In the genomic region with DNA sequence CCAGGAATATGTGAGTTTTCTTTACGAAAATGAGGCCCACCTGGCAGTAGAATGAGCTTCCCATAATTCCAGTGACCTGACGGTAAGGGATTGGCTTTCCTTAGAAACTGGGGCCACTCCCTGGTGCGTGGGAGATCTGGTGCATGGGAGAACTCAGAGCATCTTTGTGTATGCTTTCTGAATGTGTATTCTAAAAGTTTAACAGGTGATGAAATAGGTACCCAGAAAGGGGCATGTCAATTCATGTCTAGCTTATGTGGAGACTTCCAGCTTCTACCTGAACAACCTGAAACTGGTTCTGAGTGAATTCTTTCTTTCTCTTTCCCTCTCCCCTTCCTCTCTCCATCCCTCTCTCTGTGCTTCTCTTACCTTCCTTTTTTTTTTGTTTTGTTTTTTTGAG, we compare ENCODE assay signal across 21 cellular contexts. TPM values are rescaled to one million over a fixed set of nuclear protein-coding genes. Genes with fewer than 3 reads are reported as not detected.
DNase-seq lines count a peak whose midpoint lies in the region; ATAC-seq, FAIRE-seq and TF ChIP-seq lines count a peak whose summit lies in the region.
"Had no signal": no experiment of that assay in that cellular context is flagged by ENCODE, and none has a peak within 500 bp of the region (broad histone marks: within the 10 kb centered on the region; RNA-seq: fewer than 3 reads in every experiment).

No MANE protein-coding gene starts in this region.

- no peak overlapping the region for H3K18ac ChIP-seq in mesenchymal stem cell (ENCODE audit: low read depth in 1 of 2, low read length in 2 of 2)

- no peaks in the 10 kb centered on the region for H3K36me3 Mint-ChIP-seq in MCF 10A (ENCODE audit: insufficient read depth, unreplicated experiment)

- H2BK5ac ChIP-seq in mesenchymal stem cell (ENCODE audit: low read depth, low read length, poor library complexity, severe bottlenecking): no peak overlapping the region

- H3K23ac ChIP-seq in mesenchymal stem cell (ENCODE audit: low read length in 2 of 2): no peak overlapping the region

- 40% methylated on average over 3 of the region's 3 CpGs for WGBS in K562 (ENCODE audit: insufficient coverage, low coverage, missing lambda C conversion rate)
- 59% methylated on average over 3 of the region's 3 CpGs for WGBS in mesenchymal stem cell

- H3K4me3 ChIP-seq in breast epithelium (no peak overlapping the region), K562 (no peak overlapping the region), mesenchymal stem cell (ENCODE audit: insufficient read depth in 1 of 2, low read depth in 1 of 2, low read length in 2 of 2) (no peak overlapping the region)
- H3K4me3 ChIP-seq: BLaER1, GM12878 had no signal

- POLR2A ChIA-PET in MCF 10A (lab: Yijun Ruan, JAX): interaction anchor here (0.6 to 2.8 kb wide), 9 partner anchors 9 to 1343 kb away, joined by 3 to 19 read pairs (median 3); no protein-coding TSS in a partner anchor
- POLR2A ChIA-PET in K562 (lab: Yijun Ruan, JAX): interaction anchor here (0.9 to 2.1 kb wide), 2 partner anchors 13 to 17 kb away, joined by 3 to 5 read pairs; no protein-coding TSS in a partner anchor

- H4K20me1 ChIP-seq in K562 (replicated peaks; ENCODE audit: control insufficient read depth, insufficient read depth, low read length): no peaks in the 10 kb centered on the region
- H4K20me1 ChIP-seq: BLaER1 had no signal

- H3K9me3 ChIP-seq in breast epithelium (no peaks in the 10 kb centered on the region), K562 (replicated peaks; ENCODE audit: control insufficient read depth, insufficient read depth, low read depth, low read length) (no peaks in the 10 kb centered on the region), mesenchymal stem cell (ENCODE audit: control insufficient read depth, low read length) (no peaks in the 10 kb centered on the region)
- H3K9me3 ChIP-seq: BLaER1 had no signal

- intact Hi-C loops in MCF 10A (cut with micrococcal nuclease) (loop anchor here (1.0 kb wide), 1 partner anchor 48 kb away; no protein-coding TSS in a partner anchor), breast epithelium (cut with DNase I; ENCODE audit: low total_unique reads) (no loop called here), K562 (cut with micrococcal nuclease) (no loop called here)

- TF ChIP-seq POLR2A in breast epithelium (IDR thresholded peaks at IDR 0.05) (no peak), K562 (conservative IDR thresholded peaks at IDR 0.05) (no peak)

- no peak for TF ChIP-seq EP300 in K562 (IDR thresholded peaks at IDR 0.05; ENCODE audit: low read length)

- FAIRE-seq in K562 (lab: Jason Lieb, UNC): no peak
- FAIRE-seq: GM12878, GM18507, H54, HepG2, HTR-8/SVneo had no signal

- CTCF ChIA-PET in MCF 10A (lab: Yijun Ruan, JAX): interaction anchor here (0.7 to 0.9 kb wide), 2 partner anchors 16 to 44 kb away, joined by 3 to 6 read pairs; no protein-coding TSS in a partner anchor
- CTCF ChIA-PET in K562 (lab: Yijun Ruan, JAX; ENCODE audit: low intra/inter-chr PET ratio): no interaction called here

- H3K4me3 Mint-ChIP-seq in MCF 10A (ENCODE audit: unreplicated experiment): no peak overlapping the region
- H3K4me3 Mint-ChIP-seq: CD4-positive, CD25-positive, alpha-beta regulatory T cell had no signal

- H2AFZ ChIP-seq in K562 (ENCODE audit: low read depth, low read length): 0 out of 2 replicates have a peak overlapping the region, but pooled peaks have one; percentile 4
- no peak overlapping the region for H2AFZ ChIP-seq in mesenchymal stem cell (ENCODE audit: low read depth, low read length)

- no peaks in the 10 kb centered on the region for H3K79me2 ChIP-seq in K562 (ENCODE audit: control insufficient read depth, insufficient read depth, low read length)

- H3K27me3 Mint-ChIP-seq in MCF 10A (ENCODE audit: insufficient read depth, unreplicated experiment): peaks cover 47% of the 10 kb centered on the region

- no peak overlapping the region for H4K8ac ChIP-seq in mesenchymal stem cell (ENCODE audit: low read length)

- TF ChIP-seq RAD21 in K562 (CRISPR knock-in tag; conservative IDR thresholded peaks at IDR 0.05 in 1 of 2, IDR thresholded peaks at IDR 0.05 in 1 of 2): no peak

- H3K36me3 ChIP-seq in breast epithelium (no peaks in the 10 kb centered on the region), K562 (ENCODE audit: control insufficient read depth, insufficient read depth, low read length) (no peaks in the 10 kb centered on the region), mesenchymal stem cell (ENCODE audit: control insufficient read depth in 1 of 2, insufficient read depth in 2 of 2, low read depth in 1 of 2, low read length in 2 of 2) (no peaks in the 10 kb centered on the region)
- H3K36me3 ChIP-seq: BLaER1 had no signal

- H3K4me1 Mint-ChIP-seq in MCF 10A (ENCODE audit: insufficient read depth, unreplicated experiment): no peaks in the 10 kb centered on the region
- H3K4me1 Mint-ChIP-seq: CD4-positive, CD25-positive, alpha-beta regulatory T cell had no signal

- H3K4ac ChIP-seq in mesenchymal stem cell (ENCODE audit: low read depth in 1 of 2, low read length in 2 of 2): no peak overlapping the region

- DNase-seq in MCF 10A (ENCODE audit: unreplicated experiment) (peak; percentile 38), breast epithelium (ENCODE audit: low spot score in 2 of 2) (no peak), K562 (ENCODE audit: extremely low read depth in 1 of 4, low spot score in 3 of 4) (no peak), foreskin keratinocyte (peak; percentile 14 to 28), DMS153 treated with DMSO at 0.1 percent for 48 hours (lab: John Stamatoyannopoulos, UW; ENCODE audit: unreplicated experiment) (no peak), mesenchymal stem cell (no peak)
- DNase-seq in stimulated activated naive CD4-positive, alpha-beta T cell (lab: John Stamatoyannopoulos, UW): no peak
- DNase-seq: 8988T; AML-193; Calu3; CD4-positive, CD25-positive, alpha-beta regulatory T cell; DMS 273 treated with DMSO at 0.1 percent for 48 hours; DMS79; Karpas-422 had no signal

- H3K9ac ChIP-seq in K562 (ENCODE audit: insufficient read depth in 1 of 2, low read depth in 2 of 2, low read length in 2 of 2) (no peak overlapping the region), mesenchymal stem cell (ENCODE audit: low read length) (no peak overlapping the region)
- H3K9ac ChIP-seq: BLaER1 had no signal

- no peak overlapping the region for H3K27ac Mint-ChIP-seq in MCF 10A (ENCODE audit: low read depth, unreplicated experiment)
- H3K27ac Mint-ChIP-seq: CD4-positive, CD25-positive, alpha-beta regulatory T cell had no signal

- no peaks in the 10 kb centered on the region for H3K9me1 ChIP-seq in K562 (ENCODE audit: control insufficient read depth, insufficient read depth, low read length)

- H3K27me3 ChIP-seq in breast epithelium: peaks cover 0 to 3% of the 10 kb centered on the region in 2 donors
- H3K27me3 ChIP-seq in K562 (ENCODE audit: control insufficient read depth in 2 of 2, insufficient read depth in 2 of 2, low read length in 2 of 2): no peaks in the 10 kb centered on the region
- H3K27me3 ChIP-seq in foreskin keratinocyte: peaks cover 31% of the 10 kb centered on the region
- peaks cover 0 to 4% of the 10 kb centered on the region in 2 experiments for H3K27me3 ChIP-seq in mesenchymal stem cell (ENCODE audit: control insufficient read depth in 1 of 2, insufficient read depth in 1 of 2, low read length in 2 of 2)
- H3K27me3 ChIP-seq: BLaER1 had no signal

- TF ChIP-seq CTCF in MCF 10A (IDR thresholded peaks at IDR 0.05; ENCODE audit: unreplicated experiment) (no peak), breast epithelium (IDR thresholded peaks at IDR 0.05) (no peak), K562 (IDR thresholded peaks at IDR 0.05 in 2 of 3, conservative IDR thresholded peaks at IDR 0.05 in 1 of 3; ENCODE audit: insufficient read depth in 2 of 3, low read depth in 1 of 3, low read length in 3 of 3) (no peak), foreskin keratinocyte (conservative IDR thresholded peaks at IDR 0.05) (no peak)

- no peak overlapping the region for H3K14ac ChIP-seq in mesenchymal stem cell (ENCODE audit: low read length in 2 of 2)

- no peak overlapping the region for H2AK5ac ChIP-seq in mesenchymal stem cell (ENCODE audit: low read length, severe bottlenecking)

- no peak overlapping the region for H2BK15ac ChIP-seq in mesenchymal stem cell (ENCODE audit: low read depth, poor library complexity, severe bottlenecking)

- ATAC-seq in K562 (no peak), foreskin keratinocyte (no peak)
- ATAC-seq: GM12878, HepG2 had no signal

- in situ Hi-C loops in K562 (cut with MboI): no loop called here

- H3K4me1 ChIP-seq in breast epithelium (no peaks in the 10 kb centered on the region), K562 (replicated peaks in 1 of 2; ENCODE audit: control insufficient read depth in 2 of 2, insufficient read depth in 2 of 2, low read length in 2 of 2) (peaks cover 5 to 9% of the 10 kb centered on the region in 2 experiments; a peak in 3 of 5 replicates), foreskin keratinocyte (no peaks in the 10 kb centered on the region), mesenchymal stem cell (ENCODE audit: control insufficient read depth, insufficient read depth, low read depth, low read length) (no peaks in the 10 kb centered on the region)
- H3K4me1 ChIP-seq: BLaER1 had no signal

- H3K4me2 ChIP-seq in K562 (ENCODE audit: insufficient read depth, low read length) (no peak overlapping the region), mesenchymal stem cell (ENCODE audit: low read length, poor library complexity, severe bottlenecking) (no peak overlapping the region)
- H3K4me2 ChIP-seq: BLaER1 had no signal

- H2BK120ac ChIP-seq in mesenchymal stem cell (ENCODE audit: low read depth, low read length): no peak overlapping the region

- H2BK12ac ChIP-seq in mesenchymal stem cell (ENCODE audit: low read length in 2 of 2): no peak overlapping the region

- H4K91ac ChIP-seq in mesenchymal stem cell (ENCODE audit: low read length): no peak overlapping the region

- no TSS peak for BruUV-seq in MCF 10A (replicated peaks; lab: Mats Ljungman, UMichigan)
- no TSS peak for BruUV-seq in K562 (replicated peaks; lab: Mats Ljungman, UMichigan)

- H3K27ac ChIP-seq in breast epithelium (no peak overlapping the region), K562 (ENCODE audit: extremely low read depth, low read depth, low read length) (no peak overlapping the region), foreskin keratinocyte (no peak overlapping the region), mesenchymal stem cell (ENCODE audit: low read length, poor library complexity, severe bottlenecking) (no peak overlapping the region)
- H3K27ac ChIP-seq: BLaER1 had no signal

- no peaks in the 10 kb centered on the region for H3K79me1 ChIP-seq in mesenchymal stem cell (replicated peaks; ENCODE audit: low read length, poor library complexity, severe bottlenecking)

- H3K9me3 Mint-ChIP-seq in MCF 10A (ENCODE audit: unreplicated experiment): peaks cover 7% of the 10 kb centered on the region
- H3K9me3 Mint-ChIP-seq: CD4-positive, CD25-positive, alpha-beta regulatory T cell had no signal

RNA-seq across cellular contexts. Expression of gene FCRLA, which starts 15.2 kb away (rescaled TPM):
- total RNA-seq in MCF 10A (2022): 0.30 and 0.47 TPM in 2 replicates
- under 1 TPM in 1 of 3 donors, not detected in 2; 0.15 TPM for total RNA-seq in breast epithelium
- 0.60 and 0.76 TPM in 2 replicates for total RNA-seq in K562 (2011; cell fraction: chromatin; rRNA removed; ENCODE audit: low replicate concordance)
- total RNA-seq in K562 (2011; cell fraction: nucleolus; rRNA removed): 0.53 and 1.2 TPM in 2 replicates
- 0.88 and 2.4 TPM in 2 replicates for total RNA-seq in K562 (2011; cell fraction: nucleoplasm; rRNA removed)
- total RNA-seq in K562 (2014; rRNA removed): 0.09 and 1.0 TPM in 2 replicates
- 0.29 and 0.41 TPM in 2 replicates for total RNA-seq in K562 (2014; rRNA removed; fragmentation: Illumina TruSeq; extraction: Trizol)
- total RNA-seq in K562 (2015; rRNA removed; fragmentation: Illumina TruSeq; extraction: Trizol): 0.36 and 0.45 TPM in 2 replicates
- total RNA-seq in K562 (2021): 0.35 and 0.40 TPM in 2 replicates
- 0.45 and 0.53 TPM in 2 replicates for polyA plus RNA-seq in K562 (2011; rRNA removed)
- 0.63 and 0.78 TPM in 2 replicates for polyA plus RNA-seq in K562 (2011; cell fraction: cytosol; rRNA removed)
- polyA plus RNA-seq in K562 (2011; cell fraction: nucleus; rRNA removed): 0.41 and 0.48 TPM in 2 replicates
- polyA plus RNA-seq in K562 (2012): 0.98 and 8.8 TPM in 2 replicates
- 0.55 and 0.68 TPM in 2 replicates for polyA plus RNA-seq in K562 (2014; fragmentation: Illumina TruSeq; extraction: Trizol)
- under 1 TPM; 0.44 to 0.84 TPM for polyA plus RNA-seq in K562 (2014; fragmentation: Nextera tagmentation; extraction: Ambion mirVana)
- 0.49 and 0.93 TPM in 2 replicates for polyA plus RNA-seq in K562 (2014; rRNA removed)
- 0.18 TPM in 2 replicates for polyA minus RNA-seq in K562 (2011; rRNA and poly(A)+ RNA removed)
- polyA minus RNA-seq in K562 (2011; cell fraction: cytosol; rRNA and poly(A)+ RNA removed): not detected in 2 replicates
- 0.27 and 0.44 TPM in 2 replicates for polyA minus RNA-seq in K562 (2011; cell fraction: nucleus; rRNA and poly(A)+ RNA removed)
- 0.53 and 0.58 TPM in 2 replicates for total RNA-seq in foreskin keratinocyte
- 0.45 and 0.77 TPM in 2 replicates for polyA plus RNA-seq in foreskin keratinocyte
- 0.41 TPM for polyA plus RNA-seq in mesenchymal stem cell (2013, experiment 1 of 2)
- polyA plus RNA-seq in mesenchymal stem cell (2013, experiment 2 of 2): 0.27 TPM
- total RNA-seq: Calu3; CD4-positive, CD25-positive, alpha-beta regulatory T cell; G401; HepG2 had no signal
- polyA plus RNA-seq: HepG2 had no signal

RNA-seq across cellular contexts. Expression of gene FCGR2B, which starts 28.9 kb away (rescaled TPM):
- total RNA-seq in MCF 10A (2022) (not detected in 2 replicates), breast epithelium (100 to 1,000 TPM in 1 of 3 donors, 10 to 100 TPM in 1, 1 to 10 TPM in 1; 5.6 to 124 (median 40.0) TPM), K562 (2014; rRNA removed) (1.6 and 3.1 TPM in 2 replicates), K562 (2014; rRNA removed; fragmentation: Illumina TruSeq; extraction: Trizol) (3.1 and 3.3 TPM in 2 replicates), K562 (2015; rRNA removed; fragmentation: Illumina TruSeq; extraction: Trizol) (1.7 and 2.0 TPM in 2 replicates), K562 (2021) (2.4 and 3.1 TPM in 2 replicates), foreskin keratinocyte (not detected in 2 replicates)
- total RNA-seq in K562 (2011; cell fraction: chromatin; rRNA removed; ENCODE audit: low replicate concordance): 6.8 and 7.4 TPM in 2 replicates
- total RNA-seq in K562 (2011; cell fraction: nucleolus; rRNA removed): 5.1 and 7.0 TPM in 2 replicates
- total RNA-seq in K562 (2011; cell fraction: nucleoplasm; rRNA removed): 7.6 and 9.9 TPM in 2 replicates
- polyA plus RNA-seq in K562 (2011; rRNA removed) (4.0 and 14.5 TPM in 2 replicates), K562 (2014; fragmentation: Illumina TruSeq; extraction: Trizol) (3.9 and 4.1 TPM in 2 replicates), K562 (2014; fragmentation: Nextera tagmentation; extraction: Ambion mirVana) (1 to 10 TPM; 6.4 to 8.9 TPM), K562 (2014; rRNA removed) (3.3 and 4.1 TPM in 2 replicates), foreskin keratinocyte (not detected in 2 replicates)
- polyA plus RNA-seq in K562 (2011; cell fraction: cytosol; rRNA removed): 4.3 and 14.1 TPM in 2 replicates
- polyA plus RNA-seq in K562 (2011; cell fraction: nucleus; rRNA removed): 10.8 and 35.5 TPM in 2 replicates
- 14.5 and 18.1 TPM in 2 replicates for polyA plus RNA-seq in K562 (2012)
- polyA minus RNA-seq in K562 (2011; rRNA and poly(A)+ RNA removed): 3.1 and 8.7 TPM in 2 replicates
- polyA minus RNA-seq in K562 (2011; cell fraction: cytosol; rRNA and poly(A)+ RNA removed): 0.86 and 1.5 TPM in 2 replicates
- 2.6 and 9.2 TPM in 2 replicates for polyA minus RNA-seq in K562 (2011; cell fraction: nucleus; rRNA and poly(A)+ RNA removed)
- not detected for polyA plus RNA-seq in mesenchymal stem cell (2013, experiment 1 of 2)
- polyA plus RNA-seq in mesenchymal stem cell (2013, experiment 2 of 2): not detected
- total RNA-seq: Calu3, G401, HepG2 had no signal
- polyA plus RNA-seq: HepG2 had no signal

RNA-seq across cellular contexts. Expression of gene FCRLB, which starts 29.5 kb away (rescaled TPM):
- 1.1 and 1.3 TPM in 2 replicates for total RNA-seq in MCF 10A (2022)
- 1 to 10 TPM in 1 of 3 donors, under 1 TPM in 2; 0.15 to 1.1 (median 0.33) TPM for total RNA-seq in breast epithelium
- 1.5 and 4.0 TPM in 2 replicates for total RNA-seq in K562 (2011; cell fraction: chromatin; rRNA removed; ENCODE audit: low replicate concordance)
- 3.3 and 4.5 TPM in 2 replicates for total RNA-seq in K562 (2011; cell fraction: nucleolus; rRNA removed)
- 2.9 and 5.1 TPM in 2 replicates for total RNA-seq in K562 (2011; cell fraction: nucleoplasm; rRNA removed)
- 2.8 and 5.1 TPM in 2 replicates for total RNA-seq in K562 (2014; rRNA removed)
- total RNA-seq in K562 (2014; rRNA removed; fragmentation: Illumina TruSeq; extraction: Trizol): 1.2 and 1.4 TPM in 2 replicates
- total RNA-seq in K562 (2015; rRNA removed; fragmentation: Illumina TruSeq; extraction: Trizol): 2.3 and 2.5 TPM in 2 replicates
- total RNA-seq in K562 (2021): 2.4 and 3.1 TPM in 2 replicates
- polyA plus RNA-seq in K562 (2011; rRNA removed): 1.2 and 1.3 TPM in 2 replicates
- 1.0 and 3.4 TPM in 2 replicates for polyA plus RNA-seq in K562 (2011; cell fraction: cytosol; rRNA removed)
- polyA plus RNA-seq in K562 (2011; cell fraction: nucleus; rRNA removed): 3.2 and 8.8 TPM in 2 replicates
- 4.6 and 4.8 TPM in 2 replicates for polyA plus RNA-seq in K562 (2012)
- 1.1 and 1.6 TPM in 2 replicates for polyA plus RNA-seq in K562 (2014; fragmentation: Illumina TruSeq; extraction: Trizol)
- under 1 TPM; 0.20 to 0.25 TPM for polyA plus RNA-seq in K562 (2014; fragmentation: Nextera tagmentation; extraction: Ambion mirVana)
- polyA plus RNA-seq in K562 (2014; rRNA removed): 2.1 and 4.6 TPM in 2 replicates
- polyA minus RNA-seq in K562 (2011; rRNA and poly(A)+ RNA removed): 0.51 and 0.91 TPM in 2 replicates
- polyA minus RNA-seq in K562 (2011; cell fraction: cytosol; rRNA and poly(A)+ RNA removed): 0.95 and 2.2 TPM in 2 replicates
- 1.9 and 3.6 TPM in 2 replicates for polyA minus RNA-seq in K562 (2011; cell fraction: nucleus; rRNA and poly(A)+ RNA removed)
- 0.51 and 0.92 TPM in 2 replicates for total RNA-seq in foreskin keratinocyte
- 0.72 and 0.87 TPM in 2 replicates for polyA plus RNA-seq in foreskin keratinocyte
- polyA plus RNA-seq in mesenchymal stem cell (2013, experiment 1 of 2): 1.5 TPM
- polyA plus RNA-seq in mesenchymal stem cell (2013, experiment 2 of 2): 1.5 TPM
- total RNA-seq: CD4-positive, CD25-positive, alpha-beta regulatory T cell had no signal

RNA-seq across cellular contexts. Expression of gene DUSP12, which starts 57.7 kb away (rescaled TPM):
- 57.0 and 65.0 TPM in 2 replicates for total RNA-seq in MCF 10A (2022)
- 10 to 100 TPM; 14.6 to 44.9 (median 36.1) TPM for total RNA-seq in breast epithelium
- total RNA-seq in K562 (2011; cell fraction: chromatin; rRNA removed; ENCODE audit: low replicate concordance): 52.6 and 81.7 TPM in 2 replicates
- total RNA-seq in K562 (2011; cell fraction: nucleolus; rRNA removed): 43.2 and 51.6 TPM in 2 replicates
- total RNA-seq in K562 (2011; cell fraction: nucleoplasm; rRNA removed): 34.3 and 41.1 TPM in 2 replicates
- total RNA-seq in K562 (2014; rRNA removed): 55.4 and 62.7 TPM in 2 replicates
- total RNA-seq in K562 (2014; rRNA removed; fragmentation: Illumina TruSeq; extraction: Trizol): 42.3 and 44.3 TPM in 2 replicates
- 42.4 and 48.0 TPM in 2 replicates for total RNA-seq in K562 (2015; rRNA removed; fragmentation: Illumina TruSeq; extraction: Trizol)
- total RNA-seq in K562 (2021): 41.0 and 43.6 TPM in 2 replicates
- 75.2 and 80.4 TPM in 2 replicates for polyA plus RNA-seq in K562 (2011; rRNA removed)
- 43.1 and 48.0 TPM in 2 replicates for polyA plus RNA-seq in K562 (2011; cell fraction: cytosol; rRNA removed)
- 69.1 and 74.8 TPM in 2 replicates for polyA plus RNA-seq in K562 (2011; cell fraction: nucleus; rRNA removed)
- 41.7 and 47.0 TPM in 2 replicates for polyA plus RNA-seq in K562 (2012)
- polyA plus RNA-seq in K562 (2014; fragmentation: Illumina TruSeq; extraction: Trizol): 38.5 and 54.6 TPM in 2 replicates
- polyA plus RNA-seq in K562 (2014; fragmentation: Nextera tagmentation; extraction: Ambion mirVana): 10 to 100 TPM; 10.4 to 15.0 TPM
- polyA plus RNA-seq in K562 (2014; rRNA removed): 80.8 and 81.4 TPM in 2 replicates
- polyA minus RNA-seq in K562 (2011; rRNA and poly(A)+ RNA removed): 34.2 and 40.0 TPM in 2 replicates
- polyA minus RNA-seq in K562 (2011; cell fraction: cytosol; rRNA and poly(A)+ RNA removed): 20.6 and 27.8 TPM in 2 replicates
- 26.9 and 35.7 TPM in 2 replicates for polyA minus RNA-seq in K562 (2011; cell fraction: nucleus; rRNA and poly(A)+ RNA removed)
- total RNA-seq in foreskin keratinocyte: 31.9 and 32.0 TPM in 2 replicates
- polyA plus RNA-seq in foreskin keratinocyte: 27.1 and 30.0 TPM in 2 replicates
- polyA plus RNA-seq in mesenchymal stem cell (2013, experiment 1 of 2): 30.5 TPM
- polyA plus RNA-seq in mesenchymal stem cell (2013, experiment 2 of 2): 31.0 TPM

Comparison
In these comparisons a context has a peak if more than half of its experiments do, and no peak if none do; other contexts are left out.
1. DNase-seq: peak in MCF 10A (single experiment) and foreskin keratinocyte (2 of 2); none in breast epithelium (0 of 2), K562 (0 of 4), stimulated activated naive CD4-positive, alpha-beta T cell (0 of 6), DMS153 treated with DMSO at 0.1 percent for 48 hours (single experiment) and mesenchymal stem cell (single experiment).